Comparison of ENCODE assay signal across 1 cellular context in genomic region chr7:101714097-101714496, GRCh38.
TF ChIP-seq lines count a peak whose summit lies in the region.

No MANE protein-coding gene starts in this region.

TF ChIP-seq in H1, 55 proteins besides CTCF, POLR2A, EP300 and RAD21:
- no peak for TF ChIP-seq GTF2F1 (IDR thresholded peaks at IDR 0.05; ENCODE audit: borderline replicate concordance, low read depth, low read length)
- TF ChIP-seq JUN (IDR thresholded peaks at IDR 0.05; ENCODE audit: low read depth, low read length) = no peak
- no peak for TF ChIP-seq SIN3A (conservative IDR thresholded peaks at IDR 0.05 in 1 of 2, IDR thresholded peaks at IDR 0.05 in 1 of 2; ENCODE audit: low read depth in 1 of 2, low read length in 2 of 2)
- no peak for TF ChIP-seq RXRA (IDR thresholded peaks at IDR 0.05; ENCODE audit: insufficient read depth, low read depth, low read length)
- TF ChIP-seq TAF1 (IDR thresholded peaks at IDR 0.05; ENCODE audit: low read depth, low read length) = no peak
- no peak for TF ChIP-seq SIX5 (IDR thresholded peaks at IDR 0.05; ENCODE audit: low read depth, low read length)
- TF ChIP-seq PHF8 (conservative IDR thresholded peaks at IDR 0.05; ENCODE audit: low read depth, low read length) = no peak
- no peak for TF ChIP-seq CHD1 (IDR thresholded peaks at IDR 0.05; ENCODE audit: low read depth, low read length)
- no peak for TF ChIP-seq BRCA1 (IDR thresholded peaks at IDR 0.05; ENCODE audit: low read depth, low read length)
- TF ChIP-seq SRF (IDR thresholded peaks at IDR 0.05; ENCODE audit: low read depth, low read length) = no peak
- TF ChIP-seq KDM1A (IDR thresholded peaks at IDR 0.05; ENCODE audit: borderline replicate concordance, low read length) = no peak
